ENCODE assay signal across 8 cellular contexts in the genomic region with DNA sequence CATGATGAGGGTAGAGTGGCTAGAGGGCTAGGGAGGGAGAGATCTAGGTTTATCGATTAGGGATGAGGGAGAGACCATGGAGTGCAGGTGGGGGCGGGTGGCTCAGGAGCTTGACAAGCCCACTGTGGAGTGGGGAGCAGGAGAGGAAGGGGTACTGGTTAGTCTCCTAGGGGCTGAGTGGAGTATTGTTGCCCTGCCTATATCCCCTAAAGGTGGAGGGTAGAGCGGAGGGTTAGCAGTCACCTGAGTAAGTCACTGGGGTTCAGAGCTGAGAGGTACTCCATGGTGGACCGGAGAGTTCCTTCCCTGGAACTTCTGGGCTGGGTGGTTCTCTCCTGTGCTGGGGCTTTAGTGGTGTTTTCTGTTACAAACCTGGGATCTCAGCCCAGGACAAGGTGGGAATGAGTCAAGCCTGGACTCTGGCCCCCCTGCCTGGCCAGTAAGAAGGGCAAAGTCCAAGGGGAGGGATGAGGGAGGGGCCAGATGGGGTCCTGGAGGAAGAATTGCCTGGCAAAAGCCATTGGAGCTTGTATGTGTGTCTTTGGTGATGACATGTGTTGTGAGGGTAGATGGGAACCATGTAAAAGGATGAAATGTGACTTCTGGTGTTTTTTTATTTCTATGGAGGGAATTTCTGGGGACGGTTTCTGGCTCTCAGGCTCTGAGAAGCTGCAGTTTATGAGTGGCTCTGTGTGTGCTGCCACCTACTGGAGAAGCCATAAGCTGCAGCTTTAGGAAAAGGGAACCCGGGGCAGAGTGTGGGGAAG. TPM values are rescaled to one million over a fixed set of nuclear protein-coding genes. Genes with fewer than 3 reads are reported as not detected.
DNase-seq lines count a peak whose midpoint lies in the region; ATAC-seq and TF ChIP-seq lines count a peak whose summit lies in the region.

A gene with protein sequence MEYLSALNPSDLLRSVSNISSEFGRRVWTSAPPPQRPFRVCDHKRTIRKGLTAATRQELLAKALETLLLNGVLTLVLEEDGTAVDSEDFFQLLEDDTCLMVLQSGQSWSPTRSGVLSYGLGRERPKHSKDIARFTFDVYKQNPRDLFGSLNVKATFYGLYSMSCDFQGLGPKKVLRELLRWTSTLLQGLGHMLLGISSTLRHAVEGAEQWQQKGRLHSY (minus strand): TSS at position 403 of the 767 bp plus-strand sequence. CDS start 119 bp downstream, at position 284.

- H3K9me3 ChIP-seq in SJCRH30 (replicated peaks), result no peaks in the 10 kb centered on the region

- no peaks in the 10 kb centered on the region for H3K27me3 ChIP-seq in SJCRH30

- TF ChIP-seq CTCF in foreskin fibroblast (IDR thresholded peaks at IDR 0.05; ENCODE audit: low read depth, low read length), result peak; percentile 97
- TF ChIP-seq CTCF in osteocyte (IDR thresholded peaks at IDR 0.05), result peak; percentile 91

- peaks cover 49% of the 10 kb centered on the region for H3K4me1 Mint-ChIP-seq in activated naive CD4-positive, alpha-beta T cell treated with anti-CD3 and anti-CD28 coated beads, Interleukin-2, amount 10 ng/mL, durations not matched to agents 7 days and 5 days
- H3K4me1 Mint-ChIP-seq in osteocyte (ENCODE audit: unreplicated experiment), result peaks cover 6% of the 10 kb centered on the region

- peaks cover 60% of the 10 kb centered on the region for H3K36me3 Mint-ChIP-seq in activated naive CD4-positive, alpha-beta T cell treated with anti-CD3 and anti-CD28 coated beads, Interleukin-2, amount 10 ng/mL, durations not matched to agents 7 days and 5 days
- peaks cover 32% of the 10 kb centered on the region for H3K36me3 Mint-ChIP-seq in osteocyte (ENCODE audit: unreplicated experiment)

- H3K4me3 ChIP-seq in SJCRH30 (no peak within 1 kb of the TSS), foreskin fibroblast (ENCODE audit: low read depth in 1 of 2, low read length in 2 of 2) (no peak within 1 kb of the TSS)

- H3K36me3 ChIP-seq in SJCRH30, result peaks cover 39% of the 10 kb centered on the region

- H3K9me3 Mint-ChIP-seq in activated naive CD4-positive, alpha-beta T cell treated with anti-CD3 and anti-CD28 coated beads, Interleukin-2, amount 10 ng/mL, durations not matched to agents 7 days and 5 days, result no peaks in the 10 kb centered on the region
- H3K9me3 Mint-ChIP-seq in osteocyte (ENCODE audit: unreplicated experiment), result no peaks in the 10 kb centered on the region

- ATAC-seq in GM18907 (IDR thresholded peaks at IDR 0.05; ENCODE audit: unreplicated experiment) (no peak), GM18858 (IDR thresholded peaks at IDR 0.05; ENCODE audit: unreplicated experiment) (no peak)

- DNase-seq in ELF-1 (ENCODE audit: low read depth, low spot score) (peak; percentile 81), HuH-7 (ENCODE audit: low spot score) (peak; percentile 99), SJCRH30 (peak; percentile 57 to 80), foreskin fibroblast (peak; percentile 42 to 81), osteocyte (ENCODE audit: extremely low spot score, unreplicated experiment) (no peak)
- DNase-seq in activated naive CD4-positive, alpha-beta T cell treated with anti-CD3 and anti-CD28 coated beads, Interleukin-2, amount 10 ng/mL, durations not matched to agents 7 days and 5 days, result peak; percentile 75

- H3K27me3 Mint-ChIP-seq in activated naive CD4-positive, alpha-beta T cell treated with anti-CD3 and anti-CD28 coated beads, Interleukin-2, amount 10 ng/mL, durations not matched to agents 7 days and 5 days, result no peaks in the 10 kb centered on the region
- H3K27me3 Mint-ChIP-seq in osteocyte (ENCODE audit: unreplicated experiment), result no peaks in the 10 kb centered on the region

- H3K27ac ChIP-seq in SJCRH30, result no peak within 1 kb of the TSS

- no peak within 1 kb of the TSS for H3K27ac Mint-ChIP-seq in activated naive CD4-positive, alpha-beta T cell treated with anti-CD3 and anti-CD28 coated beads, Interleukin-2, amount 10 ng/mL, durations not matched to agents 7 days and 5 days
- H3K27ac Mint-ChIP-seq in osteocyte (ENCODE audit: unreplicated experiment), result peak within 1 kb of the TSS; percentile 61

- no peaks in the 10 kb centered on the region for H3K4me1 ChIP-seq in SJCRH30

- H3K4me3 Mint-ChIP-seq in activated naive CD4-positive, alpha-beta T cell treated with anti-CD3 and anti-CD28 coated beads, Interleukin-2, amount 10 ng/mL, durations not matched to agents 7 days and 5 days, result no peak within 1 kb of the TSS
- H3K4me3 Mint-ChIP-seq in osteocyte (ENCODE audit: unreplicated experiment), result no peak within 1 kb of the TSS

- CTCF ChIA-PET in activated naive CD4-positive, alpha-beta T cell treated with anti-CD3 and anti-CD28 coated beads, Interleukin-2, amount 10 ng/mL, durations not matched to agents 7 days and 5 days (lab: Charles Lee), result interaction anchor here (0.6 to 13.0 kb wide), 44 partner anchors 9 to 249 kb away, joined by 3 to 129 read pairs (median 5); a partner anchor contains a TSS

RNA-seq across cellular contexts. Expression of the gene that starts here (rescaled TPM):
- total RNA-seq in SJCRH30 (2014; rRNA removed; shearing (Covaris generic)), result 0.08 and 0.20 TPM in 2 replicates
- not detected in 2 replicates for total RNA-seq in osteocyte

Comparison
In these comparisons a context has a peak if more than half of its experiments do, and no peak if none do; other contexts are left out.
1. Peak in DNase-seq in SJCRH30; RNA of the gene not detected or under 1 TPM.